ENCODE assay signal across 1 cellular context in genomic region chr3:152452318-152452717, GRCh38.
TF ChIP-seq lines count a peak whose summit lies in the region.

No MANE protein-coding gene starts in this region.

TF ChIP-seq in GM23338, 12 proteins besides CTCF, POLR2A, EP300 and RAD21 (continued from another document):
- no peak for TF ChIP-seq ETS1 (IDR thresholded peaks at IDR 0.05)
- TF ChIP-seq JUNB (IDR thresholded peaks at IDR 0.05; ENCODE audit: unreplicated experiment), result no peak
- no peak for TF ChIP-seq EZH2phosphoT487 (IDR thresholded peaks at IDR 0.05; ENCODE audit: unreplicated experiment)
- no peak for TF ChIP-seq STAT1 (IDR thresholded peaks at IDR 0.05; ENCODE audit: unreplicated experiment)
- no peak for TF ChIP-seq ZNF462 (CRISPR knock-in tag; IDR thresholded peaks at IDR 0.05)
- no peak for TF ChIP-seq CREB1 (CRISPR knock-in tag; IDR thresholded peaks at IDR 0.05; ENCODE audit: low read depth)
- no peak for TF ChIP-seq ZNF331 (CRISPR knock-in tag; IDR thresholded peaks at IDR 0.05; ENCODE audit: low read depth)
- no peak for TF ChIP-seq ZNF114 (CRISPR knock-in tag; IDR thresholded peaks at IDR 0.05)
TF ChIP-seq in GM23338: peak in this region for 0.
